In the genomic region with DNA sequence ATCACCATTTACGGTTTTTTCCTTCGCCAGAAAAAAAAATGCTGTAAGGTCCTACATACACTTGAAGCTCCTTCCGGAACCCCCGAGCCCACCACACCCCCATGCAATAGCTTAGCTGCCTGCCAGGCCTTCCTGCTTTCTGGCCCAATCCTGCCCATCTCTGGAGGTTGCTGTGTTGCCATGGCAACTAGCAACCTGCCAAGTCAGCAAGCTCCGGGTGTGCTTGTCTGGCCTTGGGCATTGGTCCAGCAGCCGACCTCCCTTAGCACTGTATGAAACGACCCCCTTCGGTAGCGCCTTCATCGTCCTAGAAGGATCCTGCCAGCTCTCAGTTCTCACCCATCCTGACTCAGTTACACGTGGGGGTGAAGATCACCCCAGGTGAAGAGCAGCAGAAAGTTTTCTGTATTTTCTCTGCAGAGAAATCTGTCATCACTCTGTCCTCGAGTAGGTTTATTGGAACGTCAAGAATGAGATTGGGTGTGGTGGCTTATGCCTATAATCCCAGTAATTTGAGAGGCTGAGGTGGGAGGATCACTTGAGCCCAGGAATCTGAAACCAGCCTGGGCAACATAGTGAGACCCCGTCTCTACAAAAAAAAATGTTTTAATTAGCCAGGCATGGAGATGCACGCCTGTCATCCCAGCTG, we compare ENCODE assay signal across 1 cellular context.
TF ChIP-seq lines count a peak whose summit lies in the region.

No MANE protein-coding gene starts in this region.

TF ChIP-seq in GM23338, 12 proteins besides CTCF, POLR2A, EP300 and RAD21 (continued from another document):
- TF ChIP-seq POLR2AphosphoS5 (IDR thresholded peaks at IDR 0.05; ENCODE audit: low read depth): no peak
